In the genomic region with DNA sequence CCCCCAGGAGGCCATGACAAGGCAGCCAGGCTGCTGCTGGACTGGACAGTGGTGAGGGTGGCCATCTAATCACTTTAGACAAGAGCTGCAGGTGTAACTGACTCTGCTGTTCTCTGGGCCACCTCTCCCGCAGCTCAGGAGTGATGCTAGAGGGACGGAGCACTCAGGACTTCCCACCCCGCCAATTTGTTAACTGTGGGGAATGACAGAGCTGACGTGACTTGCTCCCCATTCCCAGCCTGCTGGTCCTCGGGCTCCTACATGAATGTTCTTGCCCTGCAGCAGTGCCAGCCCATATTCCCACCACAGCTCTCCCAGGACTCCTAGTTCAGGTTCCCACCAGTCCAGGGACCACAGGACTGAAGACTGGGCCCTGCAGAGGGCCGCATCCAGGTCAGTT, we compare ENCODE assay signal across 32 cellular contexts. TPM values are rescaled to one million over a fixed set of nuclear protein-coding genes. Genes with fewer than 3 reads are reported as not detected.
"Had no signal": no experiment of that assay in that cellular context is flagged by ENCODE, and none has a peak within 500 bp of the region (broad histone marks: within the 10 kb centered on the region; RNA-seq: fewer than 3 reads in every experiment).

No MANE protein-coding gene starts in this region.

- H3K4me1 ChIP-seq: breast epithelium, colonic mucosa had no signal

- H3K36me3 ChIP-seq: breast epithelium, colonic mucosa, esophagus squamous epithelium had no signal

- DNase-seq: activated CD4-positive, alpha-beta memory T cell treated with anti-CD3 and anti-CD28 coated beads, Interleukin-2, amount 10 ng/mL, durations not matched to agents 7 days and 5 days; activated CD4-positive, alpha-beta T cell treated with anti-CD3 and anti-CD28 coated beads for 36 hours; activated CD4-positive, alpha-beta T cell treated with anti-CD3 and anti-CD28 coated beads, Interleukin-2, amount 10 ng/mL, durations not matched to agents 24 days and 14 days; activated CD4-positive, CD25-positive, alpha-beta regulatory T cell; activated CD4-positive, CD25-positive, alpha-beta regulatory T cell treated with anti-CD3 and anti-CD28 coated beads, Interleukin-2, amount 50 U/mL, for 72 hours; activated CD8-positive, alpha-beta memory T cell treated with anti-CD3 and anti-CD28 coated beads, Interleukin-2, amount 50 U/mL, for 48 hours; activated gamma-delta T cell; activated naive CD4-positive, alpha-beta T cell; activated naive CD4-positive, alpha-beta T cell treated with anti-CD3 and anti-CD28 coated beads, Interleukin-2, amount 10 ng/mL, durations not matched to agents 7 days and 5 days; activated naive CD8-positive, alpha-beta T cell treated with anti-CD3 and anti-CD28 coated beads, Interleukin-2, amount 10 ng/mL, durations not matched to agents 7 days and 5 days; activated T-cell treated with anti-CD3 and anti-CD28 coated beads for 4 hours; activated T-cell treated with anti-CD3 and anti-CD28 coated beads, Interleukin-2, amount 50 U/mL, for 24 hours; activated T-cell treated with anti-CD3 and anti-CD28 coated beads, Interleukin-2, amount 50 U/mL, for 72 hours; caudate nucleus; colonic mucosa; effector CD8-positive, alpha-beta T cell; esophagus squamous epithelium; foreskin melanocyte; heart right ventricle; T-helper 2 cell had no signal

- H3K27ac ChIP-seq: ascending aorta, colonic mucosa, epithelial cell of prostate, esophagus squamous epithelium, gastroesophageal sphincter, heart right ventricle had no signal

- H3K4me3 ChIP-seq: ascending aorta, breast epithelium, colonic mucosa, esophagus squamous epithelium, gastroesophageal sphincter, heart right ventricle had no signal

- H3K9me3 ChIP-seq: ascending aorta, breast epithelium, colonic mucosa, esophagus squamous epithelium, gastroesophageal sphincter, heart right ventricle had no signal

- H3K27me3 ChIP-seq: ascending aorta, breast epithelium, colonic mucosa, esophagus squamous epithelium, gastroesophageal sphincter, heart right ventricle had no signal

- ATAC-seq: activated CD4-positive, alpha-beta T cell treated with anti-CD3 and anti-CD28 coated beads for 36 hours; activated naive CD4-positive, alpha-beta T cell treated with anti-CD3 and anti-CD28 coated beads, Interleukin-2, amount 50 U/mL, for 72 hours; activated T-cell treated with anti-CD3 and anti-CD28 coated beads, Interleukin-2, amount 50 U/mL, for 72 hours; gastroesophageal sphincter; heart right ventricle had no signal

- FAIRE-seq: endometrium, endothelial cell of umbilical vein had no signal

RNA-seq across cellular contexts. Expression of gene NPFFR1, which starts 16.7 kb away (rescaled TPM):
- total RNA-seq: activated CD4-positive, alpha-beta memory T cell treated with anti-CD3 and anti-CD28 coated beads, Interleukin-2, amount 10 ng/mL, durations not matched to agents 7 days and 5 days; activated CD4-positive, alpha-beta T cell treated with anti-CD3 and anti-CD28 coated beads for 36 hours; activated CD4-positive, alpha-beta T cell treated with anti-CD3 and anti-CD28 coated beads, Interleukin-2, amount 10 ng/mL, durations not matched to agents 24 days and 14 days; activated naive CD4-positive, alpha-beta T cell treated with anti-CD3 and anti-CD28 coated beads, Interleukin-2, amount 50 U/mL, for 72 hours; ascending aorta; dermis microvascular lymphatic vessel endothelial cell; endothelial cell of umbilical vein; fibroblast of lung; fibroblast of villous mesenchyme; glomerular endothelial cell; T-helper 1 cell treated with Interleukin-12 subunit alpha and Interleukin-12 subunit beta and Interleukin-4 antibody, amounts not matched to agents 30 ng/mL and 1 ng/mL, for 36 hours had no signal
- polyA plus RNA-seq: endothelial cell of umbilical vein, fibroblast of lung, heart right ventricle had no signal
